ENCODE assay signal across 15 cellular contexts in genomic region chr7:45087301-45088145, GRCh38. TPM values are rescaled to one million over a fixed set of nuclear protein-coding genes. Genes with fewer than 3 reads are reported as not detected.
DNase-seq lines count a peak whose midpoint lies in the region; ATAC-seq and TF ChIP-seq lines count a peak whose summit lies in the region.
"Had no signal": no experiment of that assay in that cellular context is flagged by ENCODE, and none has a peak within 500 bp of the region (broad histone marks: within the 10 kb centered on the region; RNA-seq: fewer than 3 reads in every experiment).

No MANE protein-coding gene starts in this region.

- ATAC-seq in Right ventricle myocardium superior (ENCODE audit: poor library complexity) (no peak), naive B cell (ENCODE audit: low read depth in 2 of 2) (no peak)

- H3K4me3 ChIP-seq in transverse colon, result no peak overlapping the region

- peaks cover 19% of the 10 kb centered on the region for H3K27me3 ChIP-seq in transverse colon

- WGBS in transverse colon (ENCODE audit: low coverage in 1 of 2), 2 donors, result 79% methylated on average over 6 of the region's 6 CpGs; no CpG with 5 or more reads in 1 of the 2 donors

- intact Hi-C loops in Right ventricle myocardium superior (cut with DNase I), result no loop called here
- intact Hi-C loops in cardiac septum (cut with DNase I), result no loop called here
- intact Hi-C loops in transverse colon (cut with DNase I; ENCODE audit: low total_unique reads), result no loop called here

- peaks cover 8 to 14% (median 9%) of the 10 kb centered on the region in 3 donors for H3K4me1 Mint-ChIP-seq in naive B cell

- peaks cover 0 to 12% (median 3%) of the 10 kb centered on the region in 4 donors for H3K4me1 ChIP-seq in transverse colon

- H3K4me3 Mint-ChIP-seq in naive B cell, result peak overlapping the region in 6 of 8 donors; percentile 49 to 83 (median 70)
- H3K4me3 Mint-ChIP-seq: dendritic cell treated with granulocyte-macrophage colony-stimulating factor and Interleukin-4, amounts not matched to agents 40 ng/mL and 50 ng/mL, for 4 days had no signal

- no peak for TF ChIP-seq EP300 in transverse colon (IDR thresholded peaks at IDR 0.05; ENCODE audit: low read depth)

- in situ Hi-C loops in transverse colon (cut with MboI; ENCODE audit: low pct_ligation_motif_present in 1 of 4, low pct_unique_long_range_greater_than_20kb in 1 of 4, low sequenced_read_pairs in 3 of 4), result no loop called here

- H3K36me3 ChIP-seq in transverse colon, result no peaks in the 10 kb centered on the region
- H3K36me3 ChIP-seq: upper lobe of left lung had no signal

- peak; percentile 28 for DNase-seq in Right ventricle myocardium superior
- DNase-seq in cardiac septum (ENCODE audit: low spot score), result no peak
- DNase-seq in caudate nucleus (lab: John Stamatoyannopoulos, UW), result no peak
- no peak for DNase-seq in naive B cell
- no peak for DNase-seq in transverse colon
- no peak for DNase-seq in activated CD4-positive, CD25-positive, alpha-beta regulatory T cell treated with anti-CD3 and anti-CD28 coated beads, Interleukin-2, amount 50 U/mL, for 72 hours
- DNase-seq in activated gamma-delta T cell treated with Interleukin-2 at 50 U/mL for 16 hours, result no peak
- no peak for DNase-seq in NCI-H226
- DNase-seq: hippocampal formation; NCI-H1105; NK-92 treated with Interleukin-12 subunit alpha and Interleukin-12 subunit beta, amount 100 ng/mL, for 24 hours; stimulated activated CD4-positive, alpha-beta T cell treated with anti-CD3 and anti-CD28 coated beads, Interleukin-4, amount 100 ng/mL, for 4 hours; T-helper 1 cell; upper lobe of left lung had no signal

- no peak for TF ChIP-seq CTCF in transverse colon (IDR thresholded peaks at IDR 0.05)

- H3K27ac ChIP-seq in caudate nucleus (ENCODE audit: low read depth, low read length) (peak overlapping the region; percentile 99), transverse colon (peak overlapping the region in 3 of 4 donors; percentile 56 to 83 (median 65))

- H3K27ac Mint-ChIP-seq in naive B cell, result no peak overlapping the region
- H3K27ac Mint-ChIP-seq: dendritic cell treated with granulocyte-macrophage colony-stimulating factor and Interleukin-4, amounts not matched to agents 40 ng/mL and 50 ng/mL, for 4 days had no signal

- H3K9me3 ChIP-seq in transverse colon, result no peaks in the 10 kb centered on the region
- H3K9me3 ChIP-seq: upper lobe of left lung had no signal

- H3K9me3 Mint-ChIP-seq in naive B cell, result peaks cover 0 to 3% (median under 1%) of the 10 kb centered on the region in 7 donors
- H3K9me3 Mint-ChIP-seq: dendritic cell treated with granulocyte-macrophage colony-stimulating factor and Interleukin-4, amounts not matched to agents 40 ng/mL and 50 ng/mL, for 4 days had no signal

- H3K36me3 Mint-ChIP-seq in naive B cell, result no peaks in the 10 kb centered on the region

- H3K27me3 Mint-ChIP-seq in naive B cell, result peaks cover 6 to 23% (median 7%) of the 10 kb centered on the region in 3 donors

- TF ChIP-seq POLR2A in transverse colon (IDR thresholded peaks at IDR 0.05), result no peak

RNA-seq across cellular contexts. Expression of gene NACAD, which starts 1.2 kb away (rescaled TPM):
- 4.7 TPM for total RNA-seq in Right ventricle myocardium superior
- 5.3 TPM for total RNA-seq in cardiac septum
- not detected for polyA plus RNA-seq in naive B cell (ENCODE audit: low read depth in 6 of 6)
- 1 to 10 TPM; 1.1 to 5.2 (median 2.0) TPM for total RNA-seq in transverse colon

RNA-seq across cellular contexts. Expression of gene TBRG4, which starts 24.0 kb away (rescaled TPM):
- total RNA-seq in Right ventricle myocardium superior (82.2 TPM), cardiac septum (61.4 TPM), transverse colon (100 to 1,000 TPM in 3 of 4 donors, 10 to 100 TPM in 1; 83.4 to 140 (median 105) TPM)
- polyA plus RNA-seq in naive B cell (ENCODE audit: low read depth in 6 of 6), result 10 to 100 TPM; 26.5 to 49.9 (median 40.6) TPM
